ENCODE assay signal across 30 cellular contexts in the genomic region with DNA sequence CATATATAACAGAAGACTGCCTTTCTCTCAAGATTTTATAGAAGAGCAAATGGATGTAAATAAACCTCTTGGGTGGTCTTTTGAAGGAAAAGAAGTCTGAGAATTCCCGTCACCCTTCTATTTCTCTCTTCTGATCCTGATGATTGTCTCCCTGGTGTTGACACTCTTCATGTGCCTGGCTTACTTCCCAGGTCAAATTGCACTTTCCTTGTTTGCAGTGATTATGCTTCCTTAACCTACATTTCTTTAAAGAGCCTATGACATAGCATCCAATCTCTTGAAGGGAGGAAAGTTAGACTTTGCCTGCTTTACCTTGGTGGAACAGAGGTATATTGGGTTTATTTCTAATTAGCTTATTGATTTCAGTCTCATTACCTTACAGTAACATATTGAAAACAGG.
"Had no signal": no experiment of that assay in that cellular context is flagged by ENCODE, and none has a peak within 500 bp of the region (broad histone marks: within the 10 kb centered on the region; RNA-seq: fewer than 3 reads in every experiment).

No MANE protein-coding gene starts in this region.

- H3K27me3 ChIP-seq: adrenal gland, body of pancreas, brain microvascular endothelial cell, breast epithelium had no signal

- DNase-seq: activated B cell treated with CpG ODN at 0.5 μM for 24 hours; activated CD4-positive, alpha-beta memory T cell treated with anti-CD3 and anti-CD28 coated beads for 36 hours; activated CD4-positive, alpha-beta T cell treated with anti-CD3 and anti-CD28 coated beads for 4 hours; activated CD4-positive, alpha-beta T cell treated with anti-CD3 and anti-CD28 coated beads, Interleukin-2, amount 10 ng/mL, durations not matched to agents 24 days and 14 days; activated CD4-positive, alpha-beta T cell treated with anti-CD3 and anti-CD28 coated beads, Interleukin-2, amount 50 U/mL, for 1 hour; activated CD4-positive, alpha-beta T cell treated with anti-CD3 and anti-CD28 coated beads, Interleukin-2, amount 50 U/mL, for 4 hours; activated CD4-positive, CD25-positive, alpha-beta regulatory T cell treated with anti-CD3 and anti-CD28 coated beads, Interleukin-2, amount 50 U/mL, for 72 hours; activated CD8-positive, alpha-beta memory T cell treated with anti-CD3 and anti-CD28 coated beads, Interleukin-2, amount 50 U/mL, for 4 hours; activated CD8-positive, alpha-beta T cell treated with anti-CD3 and anti-CD28 coated beads for 36 hours; activated effector memory CD4-positive, alpha-beta T cell treated with anti-CD3 and anti-CD28 coated beads, Interleukin-2, amount 50 U/mL, for 16 hours; activated gamma-delta T cell treated with Interleukin-2 at 50 U/mL for 16 hours; activated naive CD4-positive, alpha-beta T cell; activated naive CD4-positive, alpha-beta T cell treated with anti-CD3 and anti-CD28 coated beads for 36 hours; activated naive CD4-positive, alpha-beta T cell treated with anti-CD3 and anti-CD28 coated beads, Interleukin-2, amount 50 U/mL, for 16 hours; activated naive CD8-positive, alpha-beta T cell treated with anti-CD3 and anti-CD28 coated beads for 36 hours; activated T-cell treated with anti-CD3 and anti-CD28 coated beads for 4 hours; activated T-cell treated with anti-CD3 and anti-CD28 coated beads, Interleukin-2, amount 50 U/mL, for 1 hour; activated T-cell treated with anti-CD3 and anti-CD28 coated beads, Interleukin-2, amount 50 U/mL, for 4 hours; activated T-cell treated with anti-CD3 and anti-CD28 coated beads, Interleukin-2, amount 50 U/mL, for 72 hours; adrenal gland; amniotic stem cell; aorta; body of pancreas; brain microvascular endothelial cell; central memory CD4-positive, alpha-beta T cell; T-helper 9 cell had no signal

- H3K36me3 ChIP-seq: adrenal gland, brain microvascular endothelial cell, breast epithelium had no signal

- H3K9me3 ChIP-seq: adrenal gland, body of pancreas, breast epithelium had no signal

- H3K4me3 ChIP-seq: adrenal gland, body of pancreas, breast epithelium had no signal

- H3K27ac ChIP-seq: adrenal gland, body of pancreas, brain microvascular endothelial cell, breast epithelium, VCaP had no signal

- H3K4me1 ChIP-seq: adrenal gland, body of pancreas, breast epithelium had no signal

- ATAC-seq: activated CD8-positive, alpha-beta T cell treated with anti-CD3 and anti-CD28 coated beads for 36 hours; activated naive CD4-positive, alpha-beta T cell treated with anti-CD3 and anti-CD28 coated beads, Interleukin-2, amount 50 U/mL, for 72 hours; activated T-cell treated with anti-CD3 and anti-CD28 coated beads, Interleukin-2, amount 50 U/mL, for 4 hours; activated T-cell treated with anti-CD3 and anti-CD28 coated beads, Interleukin-2, amount 50 U/mL, for 72 hours; activated T-helper 17 cell treated with anti-CD3 and anti-CD28 coated beads, Interleukin-2, amount 50 U/mL, for 72 hours; body of pancreas had no signal
